In genomic region chr15:74406517-74406916, GRCh38 we compare ENCODE assay signal across 1 cellular context.
TF ChIP-seq lines count a peak whose summit lies in the region.

No MANE protein-coding gene starts in this region.

TF ChIP-seq in IMR-90, 13 proteins besides CTCF, POLR2A, EP300 and RAD21 (continued from another document):
- TF ChIP-seq ELK1 (IDR thresholded peaks at IDR 0.05; ENCODE audit: borderline replicate concordance, low read depth, low read length) = no peak
- TF ChIP-seq SMC3 (IDR thresholded peaks at IDR 0.05; ENCODE audit: low read depth, low read length) = no peak
- no peak for TF ChIP-seq CEBPB (IDR thresholded peaks at IDR 0.05; ENCODE audit: low read depth, low read length)
- no peak for TF ChIP-seq MXI1 (IDR thresholded peaks at IDR 0.05; ENCODE audit: borderline replicate concordance, low read depth, low read length)
- TF ChIP-seq CHD1 (IDR thresholded peaks at IDR 0.05; ENCODE audit: low read depth, low read length) = no peak
